Comparison of ENCODE assay signal across 9 cellular contexts in genomic region chr18:55384551-55385275, GRCh38.
DNase-seq lines count a peak whose midpoint lies in the region; ATAC-seq and TF ChIP-seq lines count a peak whose summit lies in the region.
"Had no signal": no experiment of that assay in that cellular context is flagged by ENCODE, and none has a peak within 500 bp of the region (broad histone marks: within the 10 kb centered on the region; RNA-seq: fewer than 3 reads in every experiment).

No MANE protein-coding gene starts in this region.

- ATAC-seq in GM18517 (IDR thresholded peaks at IDR 0.05; ENCODE audit: unreplicated experiment) (no peak), GM21576 (IDR thresholded peaks at IDR 0.05; ENCODE audit: unreplicated experiment) (no peak)

- intact Hi-C loops in vagina (cut with DNase I) = no loop called here

- no peaks in the 10 kb centered on the region for H3K36me3 ChIP-seq in vagina
- H3K36me3 ChIP-seq: thyroid gland had no signal

- no peak for TF ChIP-seq POLR2A in vagina (IDR thresholded peaks at IDR 0.05)

- no peak overlapping the region for H3K4me3 ChIP-seq in vagina
- H3K4me3 ChIP-seq: thyroid gland had no signal

- no peaks in the 10 kb centered on the region for H3K27me3 ChIP-seq in vagina
- H3K27me3 ChIP-seq: thyroid gland had no signal

- TF ChIP-seq CTCF in GM12872 (IDR thresholded peaks at IDR 0.05; ENCODE audit: insufficient read depth, low read depth, low read length) = peak; percentile 72
- peak in 1 of 3 experiments; percentile 40 for TF ChIP-seq CTCF in vagina (IDR thresholded peaks at IDR 0.05)

- peaks cover 17% of the 10 kb centered on the region for H3K4me1 ChIP-seq in vagina
- H3K4me1 ChIP-seq: thyroid gland had no signal

- DNase-seq in AG08395 (ENCODE audit: low spot score) (peak; percentile 54), NOMO-1 (lab: John Stamatoyannopoulos, UW; ENCODE audit: unreplicated experiment in 2 of 2) (peak; percentile 4 to 32), dermis blood vessel endothelial cell (peak; percentile 80), putamen (ENCODE audit: low spot score) (peak; percentile 70), vagina (ENCODE audit: extremely low spot score in 2 of 2) (no peak)

- no peaks in the 10 kb centered on the region for H3K9me3 ChIP-seq in vagina
- H3K9me3 ChIP-seq: thyroid gland had no signal

- no peak overlapping the region for H3K27ac ChIP-seq in vagina
- H3K27ac ChIP-seq: thyroid gland had no signal

Comparison
In these comparisons a context has a peak if more than half of its experiments do, and no peak if none do; other contexts are left out.
1. DNase-seq: peak in AG08395 (single experiment), NOMO-1 (2 of 2), dermis blood vessel endothelial cell (single experiment) and putamen (single experiment); none in vagina (0 of 2).